ENCODE assay signal across 20 cellular contexts in the genomic region with DNA sequence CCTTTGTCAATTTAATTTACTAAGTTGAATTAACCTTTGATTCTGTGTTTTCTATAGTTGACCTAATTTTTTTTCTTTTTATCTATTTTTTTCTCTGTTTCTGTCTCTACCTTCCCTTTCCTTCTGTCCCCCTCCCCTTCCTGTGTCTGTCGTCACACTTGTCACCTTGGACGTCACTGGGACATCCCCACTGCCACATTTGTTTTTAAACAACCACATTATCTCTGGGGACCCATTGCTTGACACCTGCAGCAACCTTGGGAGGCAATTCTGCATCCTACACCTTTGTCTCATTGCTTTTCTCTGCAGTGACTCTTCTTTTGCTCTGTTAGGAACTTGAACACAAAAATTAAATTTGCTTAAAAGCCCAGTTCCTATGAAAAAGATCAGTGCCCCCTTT. TPM values are rescaled to one million over a fixed set of nuclear protein-coding genes. Genes with fewer than 3 reads are reported as not detected.
A peak's percentile ranks its signal among the peaks of the same experiment; 100 is the strongest.
DNase-seq lines count a peak whose midpoint lies in the region; ATAC-seq, FAIRE-seq and TF ChIP-seq lines count a peak whose summit lies in the region.
"Had no signal": no experiment of that assay in that cellular context is flagged by ENCODE, and none has a peak within 500 bp of the region (broad histone marks: within the 10 kb centered on the region; RNA-seq: fewer than 3 reads in every experiment).

No MANE protein-coding gene starts in this region.

- H3K9me3 ChIP-seq in HepG2 (ENCODE audit: low read length) = no peaks in the 10 kb centered on the region
- H3K9me3 ChIP-seq in right lobe of liver = no peaks in the 10 kb centered on the region
- H3K9me3 ChIP-seq in MG63 = no peaks in the 10 kb centered on the region

- ATAC-seq in HepG2 = no peak
- ATAC-seq in right lobe of liver = no peak
- peak; percentile 68 for ATAC-seq in activated B cell treated with CpG ODN at 0.5 μM for 24 hours (ENCODE audit: low read depth)
- peak; percentile 65 for ATAC-seq in memory B cell (ENCODE audit: low read depth)
- ATAC-seq in GM19395 (IDR thresholded peaks at IDR 0.05; ENCODE audit: unreplicated experiment) = no peak

- TF ChIP-seq EP300 in HepG2 (IDR thresholded peaks at IDR 0.05; ENCODE audit: low read depth in 2 of 2, low read length in 2 of 2) = no peak
- no peak for TF ChIP-seq EP300 in HepG2 (CRISPR knock-in tag; IDR thresholded peaks at IDR 0.05; ENCODE audit: borderline replicate concordance)

- H3K36me3 Mint-ChIP-seq in activated B cell treated with CpG ODN at 0.5 μM for 24 hours (ENCODE audit: low read depth) (no peaks in the 10 kb centered on the region), memory B cell (no peaks in the 10 kb centered on the region)
- H3K36me3 Mint-ChIP-seq: CD14-positive monocyte had no signal

- no peak for FAIRE-seq in HepG2 (lab: Jason Lieb, UNC)

- TF ChIP-seq RAD21 in HepG2 (CRISPR knock-in tag; IDR thresholded peaks at IDR 0.05) = no peak

- no peak overlapping the region for H3K27ac ChIP-seq in HepG2 (ENCODE audit: extremely low read length, insufficient read depth, low read length)
- H3K27ac ChIP-seq in right lobe of liver = no peak overlapping the region
- H3K27ac ChIP-seq: PC-9 had no signal

- H3K27ac Mint-ChIP-seq in activated B cell treated with CpG ODN at 0.5 μM for 24 hours (peak overlapping the region; percentile 4), memory B cell (no peak overlapping the region)
- H3K27ac Mint-ChIP-seq: CD14-positive monocyte had no signal

- H3K4me2 ChIP-seq in HepG2 (ENCODE audit: low read depth, low read length) = no peak overlapping the region
- H3K4me2 ChIP-seq: PC-9 had no signal

- TF ChIP-seq POLR2A in HepG2 (IDR thresholded peaks at IDR 0.05; ENCODE audit: insufficient read depth in 1 of 2, low read depth in 2 of 2, low read length in 2 of 2) (no peak), right lobe of liver (IDR thresholded peaks at IDR 0.05) (no peak)

- no peaks in the 10 kb centered on the region for H4K20me1 ChIP-seq in HepG2 (ENCODE audit: insufficient read depth, low read length)

- no peaks in the 10 kb centered on the region for H3K9me3 Mint-ChIP-seq in activated B cell treated with CpG ODN at 0.5 μM for 24 hours
- H3K9me3 Mint-ChIP-seq in memory B cell = no peaks in the 10 kb centered on the region

- no peak for DNase-seq in HepG2 (ENCODE audit: low spot score)
- DNase-seq in right lobe of liver = no peak
- DNase-seq in activated B cell treated with CpG ODN at 0.5 μM for 24 hours = no peak
- no peak for DNase-seq in memory B cell (ENCODE audit: low spot score in 2 of 2)
- DNase-seq in NCI-H128 (lab: John Stamatoyannopoulos, UW; ENCODE audit: unreplicated experiment) = no peak
- no peak for DNase-seq in stimulated activated CD4-positive, alpha-beta T cell treated with anti-CD3 and anti-CD28 coated beads, Interleukin-12 subunit alpha, Interleukin-12 subunit beta, amount 100 ng/mL, for 4 hours
- DNase-seq in MG63 = no peak
- DNase-seq: COR-L47, DMS 273 treated with DMSO at 0.1 percent for 48 hours, DND-41, KBM-7, MV-4-11, NCI-H1417, NCI-H1930, NCI-H226, NCI-H524 had no signal

- CTCF ChIA-PET in HepG2 (lab: Yijun Ruan, JAX; ENCODE audit: low intra/inter-chr PET ratio, low total read pairs) = no interaction called here
- CTCF ChIA-PET in activated B cell treated with CpG ODN at 0.5 μM for 24 hours (lab: Charles Lee) = no interaction called here

- H3K4me3 ChIP-seq in HepG2 (replicated peaks in 1 of 3; ENCODE audit: insufficient read depth in 1 of 3, low read depth in 2 of 3, low read length in 3 of 3) = no peak overlapping the region
- no peak overlapping the region for H3K4me3 ChIP-seq in right lobe of liver
- H3K4me3 ChIP-seq in MG63 = no peak overlapping the region
- H3K4me3 ChIP-seq: PC-9 had no signal

- no TSS peak for BruUV-seq in HepG2 (replicated peaks; lab: Mats Ljungman, UMichigan)

- no peak for TF ChIP-seq CTCF in HepG2 (CRISPR knock-in tag; IDR thresholded peaks at IDR 0.05)
- no peak for TF ChIP-seq CTCF in right lobe of liver (IDR thresholded peaks at IDR 0.05)
- TF ChIP-seq CTCF in activated B cell treated with CpG ODN at 0.5 μM for 24 hours (IDR thresholded peaks at IDR 0.05) = no peak

- H3K27me3 ChIP-seq in HepG2 (ENCODE audit: control insufficient read depth in 1 of 2, insufficient read depth in 2 of 2, low read length in 2 of 2) (peaks cover 1 to 28% of the 10 kb centered on the region in 2 experiments; a peak in 3 of 5 replicates), right lobe of liver (no peaks in the 10 kb centered on the region), MG63 (no peaks in the 10 kb centered on the region)

- H3K36me3 ChIP-seq in HepG2 (replicated peaks in 1 of 2; ENCODE audit: control insufficient read depth in 1 of 2, insufficient read depth in 2 of 2, low read length in 2 of 2) (no peaks in the 10 kb centered on the region), right lobe of liver (no peaks in the 10 kb centered on the region), MG63 (no peaks in the 10 kb centered on the region)

- H3K4me3 Mint-ChIP-seq in activated B cell treated with CpG ODN at 0.5 μM for 24 hours (no peak overlapping the region), memory B cell (no peak overlapping the region)
- H3K4me3 Mint-ChIP-seq: CD14-positive monocyte had no signal

- intact Hi-C loops in HepG2 (cut with micrococcal nuclease; ENCODE audit: unreplicated experiment) (no loop called here), right lobe of liver (cut with DNase I) (no loop called here), activated B cell treated with CpG ODN at 0.5 μM for 24 hours (cut with micrococcal nuclease) (no loop called here)

- in situ Hi-C loops in HepG2 (cut with HindIII; ENCODE audit: extremely low pct_ligation_motif_present, low pct_unique_long_range_greater_than_20kb) = no loop called here

- no peaks in the 10 kb centered on the region for H3K79me2 ChIP-seq in HepG2 (ENCODE audit: insufficient read depth, low read length)

- H3K9ac ChIP-seq in HepG2 (ENCODE audit: insufficient read depth, low read depth, low read length) = no peak overlapping the region

- WGBS in HepG2 (ENCODE audit: low lambda C conversion rate) = 2% methylated on average over 2 of the region's 2 CpGs
- 27% methylated on average over 2 of the region's 2 CpGs for WGBS in right lobe of liver (ENCODE audit: insufficient coverage, low coverage, low lambda C conversion rate, missing lambda C conversion rate)

- H2AFZ ChIP-seq in HepG2 (ENCODE audit: low read length) = no peak overlapping the region
- H2AFZ ChIP-seq: PC-9 had no signal

- POLR2A ChIA-PET in HepG2 (lab: Yijun Ruan, JAX) (no interaction called here), activated B cell treated with CpG ODN at 0.5 μM for 24 hours (lab: Charles Lee) (no interaction called here)

- peaks cover 21% of the 10 kb centered on the region for H3K27me3 Mint-ChIP-seq in activated B cell treated with CpG ODN at 0.5 μM for 24 hours
- H3K27me3 Mint-ChIP-seq in memory B cell = peaks cover 10% of the 10 kb centered on the region

- H3K4me1 ChIP-seq in HepG2 (ENCODE audit: insufficient read depth, low read length) = no peaks in the 10 kb centered on the region
- H3K4me1 ChIP-seq in right lobe of liver = no peaks in the 10 kb centered on the region

- peaks cover 8% of the 10 kb centered on the region for H3K4me1 Mint-ChIP-seq in activated B cell treated with CpG ODN at 0.5 μM for 24 hours
- H3K4me1 Mint-ChIP-seq in memory B cell = peaks cover 5% of the 10 kb centered on the region
- H3K4me1 Mint-ChIP-seq: CD14-positive monocyte had no signal

TF ChIP-seq in HepG2, 621 proteins besides CTCF, POLR2A, EP300 and RAD21:
- TF ChIP-seq TSC22D2 (CRISPR knock-in tag; IDR thresholded peaks at IDR 0.05; ENCODE audit: borderline replicate concordance) = no peak
- no peak for TF ChIP-seq KMT2B (CRISPR knock-in tag; IDR thresholded peaks at IDR 0.05)
- no peak for TF ChIP-seq SOX5 (CRISPR knock-in tag; IDR thresholded peaks at IDR 0.05; ENCODE audit: borderline replicate concordance)
- TF ChIP-seq CREB1 (IDR thresholded peaks at IDR 0.05) = peak; percentile 34; the same call in 1 of the 2 replicates
- no peak for TF ChIP-seq CREB1 (CRISPR knock-in tag; IDR thresholded peaks at IDR 0.05)
- TF ChIP-seq SRSF4 (IDR thresholded peaks at IDR 0.05; ENCODE audit: low read depth, low read length, poor library complexity, severe bottlenecking) = no peak
- TF ChIP-seq ZNF264 (CRISPR knock-in tag; IDR thresholded peaks at IDR 0.05) = no peak
TF ChIP-seq in HepG2: peak in this region for 1.

RNA-seq across cellular contexts. Expression of gene TTC12, which starts 51.8 kb away (rescaled TPM):
- total RNA-seq in HepG2 (2016; rRNA removed; fragmentation: Illumina TruSeq; extraction: Trizol) = 11.6 and 13.3 TPM in 2 replicates
- total RNA-seq in HepG2 (2016; cell fraction: cytosol; rRNA removed; fragmentation: Illumina TruSeq; extraction: Trizol; ENCODE audit: low read depth) = 1.5 and 4.2 TPM in 2 replicates
- 10.8 and 17.7 TPM in 2 replicates for total RNA-seq in HepG2 (2016; cell fraction: insoluble cytoplasmic fraction; rRNA removed; fragmentation: Illumina TruSeq; extraction: Trizol)
- total RNA-seq in HepG2 (2016; cell fraction: membrane; rRNA removed; fragmentation: Illumina TruSeq; extraction: Trizol) = 2.4 and 3.7 TPM in 2 replicates
- total RNA-seq in HepG2 (2016; cell fraction: nucleus; rRNA removed; fragmentation: Illumina TruSeq; extraction: Trizol) = 19.9 and 22.6 TPM in 2 replicates
- polyA plus RNA-seq in HepG2 (2011; rRNA removed) = 4.0 and 5.4 TPM in 2 replicates
- polyA plus RNA-seq in HepG2 (2011; cell fraction: cytosol; rRNA removed) = 1.7 and 2.4 TPM in 2 replicates
- polyA plus RNA-seq in HepG2 (2011; cell fraction: nucleus; rRNA removed) = 13.0 and 16.1 TPM in 2 replicates
- 2.4 and 3.4 TPM in 2 replicates for polyA plus RNA-seq in HepG2 (2012)
- polyA plus RNA-seq in HepG2 (2016; cell fraction: cytosol; fragmentation: Illumina TruSeq; extraction: Trizol; ENCODE audit: low read depth) = 0.66 and 1.2 TPM in 2 replicates
- 7.8 and 11.9 TPM in 2 replicates for polyA plus RNA-seq in HepG2 (2016; cell fraction: insoluble cytoplasmic fraction; fragmentation: Illumina TruSeq; extraction: Trizol; ENCODE audit: low read depth)
- 1.2 and 1.5 TPM in 2 replicates for polyA plus RNA-seq in HepG2 (2016; cell fraction: membrane; fragmentation: Illumina TruSeq; extraction: Trizol; ENCODE audit: low read depth)
- 10.1 and 15.5 TPM in 2 replicates for polyA plus RNA-seq in HepG2 (2016; cell fraction: nucleus; fragmentation: Illumina TruSeq; extraction: Trizol; ENCODE audit: insufficient read depth, low read depth)
- 4.6 and 13.0 TPM in 2 replicates for polyA minus RNA-seq in HepG2 (2011; rRNA and poly(A)+ RNA removed; ENCODE audit: low replicate concordance)
- polyA minus RNA-seq in HepG2 (2011; cell fraction: cytosol; rRNA and poly(A)+ RNA removed) = 1.9 and 3.1 TPM in 2 replicates
- polyA minus RNA-seq in HepG2 (2011; cell fraction: nucleus; rRNA and poly(A)+ RNA removed) = 32.6 and 33.7 TPM in 2 replicates
- 1 to 10 TPM; 5.1 to 8.9 (median 7.2) TPM for total RNA-seq in right lobe of liver
- total RNA-seq in activated B cell treated with CpG ODN at 0.5 μM for 24 hours = 21.3 and 25.2 TPM in 2 replicates
- total RNA-seq in MG63 (2014; rRNA removed; shearing (Covaris generic); ENCODE audit: low replicate concordance) = 7.3 and 7.4 TPM in 2 replicates
- total RNA-seq: A673 had no signal

Comparison
In these comparisons a context has a peak if more than half of its experiments do, and no peak if none do; other contexts are left out.
1. ATAC-seq: peak in activated B cell treated with CpG ODN at 0.5 μM for 24 hours (single experiment) and memory B cell (single experiment); none in HepG2 (single experiment), right lobe of liver (0 of 4) and GM19395 (single experiment).